1 cellular context compared by ENCODE assay signal in the genomic region with DNA sequence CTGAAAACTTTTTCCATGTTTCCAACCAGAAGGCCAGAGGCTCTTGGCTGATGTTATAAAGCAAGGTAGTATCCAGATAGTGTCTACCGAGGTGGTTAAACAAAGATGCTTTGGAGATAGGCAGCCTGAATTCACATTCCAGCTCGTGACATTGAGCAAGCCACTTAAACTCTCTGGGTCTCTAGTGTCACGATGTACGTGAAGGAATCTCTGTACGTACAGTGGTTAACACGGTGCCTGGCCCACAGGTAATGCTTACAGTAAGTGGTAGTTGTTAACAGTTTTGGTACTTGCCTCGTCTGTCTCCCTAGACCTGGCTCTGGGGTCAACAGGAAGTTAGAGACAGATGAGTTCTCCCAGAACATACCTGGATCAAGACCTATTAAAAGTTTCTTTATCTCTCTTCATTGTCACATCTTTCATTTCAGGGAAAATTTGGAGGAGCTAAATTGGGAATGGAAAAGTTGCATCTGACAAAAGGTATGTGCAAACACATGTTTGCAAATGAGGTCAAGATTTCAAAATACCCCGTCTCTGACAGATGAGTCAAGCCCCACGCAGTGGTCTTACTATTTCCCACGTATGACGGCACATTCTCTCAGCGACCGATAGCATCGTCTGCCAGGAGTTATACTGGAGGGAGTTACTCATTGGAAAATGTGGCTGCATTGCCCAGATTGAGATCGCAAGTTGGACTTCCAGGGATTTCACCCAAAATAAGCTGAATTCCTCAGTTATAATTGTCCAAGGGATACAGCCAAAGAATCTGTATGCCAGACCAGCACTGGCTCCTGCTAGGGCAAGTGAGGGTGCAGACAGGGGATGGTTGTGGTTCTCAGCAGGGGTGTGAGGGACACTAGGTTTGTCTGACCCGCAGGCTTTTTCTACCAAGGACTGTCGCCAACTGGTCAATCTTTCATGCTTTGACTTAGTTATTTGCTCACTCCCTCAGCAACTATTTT.
TF ChIP-seq lines count a peak whose summit lies in the region.

No MANE protein-coding gene starts in this region.

TF ChIP-seq in SK-N-SH treated with all-trans-retinoic acid at 6 μM for 48 hours, 23 proteins besides CTCF, POLR2A, EP300 and RAD21 (continued from another document):
- TF ChIP-seq, protein P1, sequence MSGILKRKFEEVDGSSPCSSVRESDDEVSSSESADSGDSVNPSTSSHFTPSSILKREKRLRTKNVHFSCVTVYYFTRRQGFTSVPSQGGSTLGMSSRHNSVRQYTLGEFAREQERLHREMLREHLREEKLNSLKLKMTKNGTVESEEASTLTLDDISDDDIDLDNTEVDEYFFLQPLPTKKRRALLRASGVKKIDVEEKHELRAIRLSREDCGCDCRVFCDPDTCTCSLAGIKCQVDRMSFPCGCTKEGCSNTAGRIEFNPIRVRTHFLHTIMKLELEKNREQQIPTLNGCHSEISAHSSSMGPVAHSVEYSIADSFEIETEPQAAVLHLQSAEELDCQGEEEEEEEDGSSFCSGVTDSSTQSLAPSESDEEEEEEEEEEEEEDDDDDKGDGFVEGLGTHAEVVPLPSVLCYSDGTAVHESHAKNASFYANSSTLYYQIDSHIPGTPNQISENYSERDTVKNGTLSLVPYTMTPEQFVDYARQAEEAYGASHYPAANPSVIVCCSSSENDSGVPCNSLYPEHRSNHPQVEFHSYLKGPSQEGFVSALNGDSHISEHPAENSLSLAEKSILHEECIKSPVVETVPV (CRISPR knock-in tag; IDR thresholded peaks at IDR 0.05), result no peak
- no peak for TF ChIP-seq ESRRG (CRISPR knock-in tag; IDR thresholded peaks at IDR 0.05)
- TF ChIP-seq, protein P2, sequence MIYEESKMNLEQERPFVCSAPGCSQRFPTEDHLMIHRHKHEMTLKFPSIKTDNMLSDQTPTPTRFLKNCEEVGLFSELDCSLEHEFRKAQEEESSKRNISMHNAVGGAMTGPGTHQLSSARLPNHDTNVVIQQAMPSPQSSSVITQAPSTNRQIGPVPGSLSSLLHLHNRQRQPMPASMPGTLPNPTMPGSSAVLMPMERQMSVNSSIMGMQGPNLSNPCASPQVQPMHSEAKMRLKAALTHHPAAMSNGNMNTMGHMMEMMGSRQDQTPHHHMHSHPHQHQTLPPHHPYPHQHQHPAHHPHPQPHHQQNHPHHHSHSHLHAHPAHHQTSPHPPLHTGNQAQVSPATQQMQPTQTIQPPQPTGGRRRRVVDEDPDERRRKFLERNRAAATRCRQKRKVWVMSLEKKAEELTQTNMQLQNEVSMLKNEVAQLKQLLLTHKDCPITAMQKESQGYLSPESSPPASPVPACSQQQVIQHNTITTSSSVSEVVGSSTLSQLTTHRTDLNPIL (CRISPR knock-in tag; IDR thresholded peaks at IDR 0.05; ENCODE audit: low read depth), result no peak
- TF ChIP-seq RARB (CRISPR knock-in tag; IDR thresholded peaks at IDR 0.05), result no peak
- TF ChIP-seq BACH2 (CRISPR knock-in tag; IDR thresholded peaks at IDR 0.05; ENCODE audit: borderline replicate concordance), result no peak
- TF ChIP-seq ZC3H10 (CRISPR knock-in tag; IDR thresholded peaks at IDR 0.05), result no peak
- no peak for TF ChIP-seq ARNTL (CRISPR knock-in tag; IDR thresholded peaks at IDR 0.05; ENCODE audit: borderline replicate concordance, low read depth)
- no peak for TF ChIP-seq GLIS3 (CRISPR knock-in tag; IDR thresholded peaks at IDR 0.05)
- TF ChIP-seq, protein P3, sequence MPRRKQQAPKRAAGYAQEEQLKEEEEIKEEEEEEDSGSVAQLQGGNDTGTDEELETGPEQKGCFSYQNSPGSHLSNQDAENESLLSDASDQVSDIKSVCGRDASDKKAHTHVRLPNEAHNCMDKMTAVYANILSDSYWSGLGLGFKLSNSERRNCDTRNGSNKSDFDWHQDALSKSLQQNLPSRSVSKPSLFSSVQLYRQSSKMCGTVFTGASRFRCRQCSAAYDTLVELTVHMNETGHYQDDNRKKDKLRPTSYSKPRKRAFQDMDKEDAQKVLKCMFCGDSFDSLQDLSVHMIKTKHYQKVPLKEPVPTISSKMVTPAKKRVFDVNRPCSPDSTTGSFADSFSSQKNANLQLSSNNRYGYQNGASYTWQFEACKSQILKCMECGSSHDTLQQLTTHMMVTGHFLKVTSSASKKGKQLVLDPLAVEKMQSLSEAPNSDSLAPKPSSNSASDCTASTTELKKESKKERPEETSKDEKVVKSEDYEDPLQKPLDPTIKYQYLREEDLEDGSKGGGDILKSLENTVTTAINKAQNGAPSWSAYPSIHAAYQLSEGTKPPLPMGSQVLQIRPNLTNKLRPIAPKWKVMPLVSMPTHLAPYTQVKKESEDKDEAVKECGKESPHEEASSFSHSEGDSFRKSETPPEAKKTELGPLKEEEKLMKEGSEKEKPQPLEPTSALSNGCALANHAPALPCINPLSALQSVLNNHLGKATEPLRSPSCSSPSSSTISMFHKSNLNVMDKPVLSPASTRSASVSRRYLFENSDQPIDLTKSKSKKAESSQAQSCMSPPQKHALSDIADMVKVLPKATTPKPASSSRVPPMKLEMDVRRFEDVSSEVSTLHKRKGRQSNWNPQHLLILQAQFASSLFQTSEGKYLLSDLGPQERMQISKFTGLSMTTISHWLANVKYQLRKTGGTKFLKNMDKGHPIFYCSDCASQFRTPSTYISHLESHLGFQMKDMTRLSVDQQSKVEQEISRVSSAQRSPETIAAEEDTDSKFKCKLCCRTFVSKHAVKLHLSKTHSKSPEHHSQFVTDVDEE (CRISPR knock-in tag; IDR thresholded peaks at IDR 0.05), result no peak
- TF ChIP-seq PPARA (CRISPR knock-in tag; IDR thresholded peaks at IDR 0.05; ENCODE audit: borderline replicate concordance), result no peak
- TF ChIP-seq, protein P4, sequence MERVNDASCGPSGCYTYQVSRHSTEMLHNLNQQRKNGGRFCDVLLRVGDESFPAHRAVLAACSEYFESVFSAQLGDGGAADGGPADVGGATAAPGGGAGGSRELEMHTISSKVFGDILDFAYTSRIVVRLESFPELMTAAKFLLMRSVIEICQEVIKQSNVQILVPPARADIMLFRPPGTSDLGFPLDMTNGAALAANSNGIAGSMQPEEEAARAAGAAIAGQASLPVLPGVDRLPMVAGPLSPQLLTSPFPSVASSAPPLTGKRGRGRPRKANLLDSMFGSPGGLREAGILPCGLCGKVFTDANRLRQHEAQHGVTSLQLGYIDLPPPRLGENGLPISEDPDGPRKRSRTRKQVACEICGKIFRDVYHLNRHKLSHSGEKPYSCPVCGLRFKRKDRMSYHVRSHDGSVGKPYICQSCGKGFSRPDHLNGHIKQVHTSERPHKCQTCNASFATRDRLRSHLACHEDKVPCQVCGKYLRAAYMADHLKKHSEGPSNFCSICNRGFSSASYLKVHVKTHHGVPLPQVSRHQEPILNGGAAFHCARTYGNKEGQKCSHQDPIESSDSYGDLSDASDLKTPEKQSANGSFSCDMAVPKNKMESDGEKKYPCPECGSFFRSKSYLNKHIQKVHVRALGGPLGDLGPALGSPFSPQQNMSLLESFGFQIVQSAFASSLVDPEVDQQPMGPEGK (CRISPR knock-in tag; IDR thresholded peaks at IDR 0.05; ENCODE audit: borderline replicate concordance), result no peak
- TF ChIP-seq, protein P5, sequence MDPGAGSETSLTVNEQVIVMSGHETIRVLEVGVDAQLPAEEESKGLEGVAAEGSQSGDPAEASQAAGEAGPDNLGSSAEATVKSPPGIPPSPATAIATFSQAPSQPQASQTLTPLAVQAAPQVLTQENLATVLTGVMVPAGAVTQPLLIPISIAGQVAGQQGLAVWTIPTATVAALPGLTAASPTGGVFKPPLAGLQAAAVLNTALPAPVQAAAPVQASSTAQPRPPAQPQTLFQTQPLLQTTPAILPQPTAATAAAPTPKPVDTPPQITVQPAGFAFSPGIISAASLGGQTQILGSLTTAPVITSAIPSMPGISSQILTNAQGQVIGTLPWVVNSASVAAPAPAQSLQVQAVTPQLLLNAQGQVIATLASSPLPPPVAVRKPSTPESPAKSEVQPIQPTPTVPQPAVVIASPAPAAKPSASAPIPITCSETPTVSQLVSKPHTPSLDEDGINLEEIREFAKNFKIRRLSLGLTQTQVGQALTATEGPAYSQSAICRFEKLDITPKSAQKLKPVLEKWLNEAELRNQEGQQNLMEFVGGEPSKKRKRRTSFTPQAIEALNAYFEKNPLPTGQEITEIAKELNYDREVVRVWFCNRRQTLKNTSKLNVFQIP (CRISPR knock-in tag; IDR thresholded peaks at IDR 0.05; ENCODE audit: borderline replicate concordance, low read depth), result no peak
- no peak for TF ChIP-seq TCF4 (CRISPR knock-in tag; IDR thresholded peaks at IDR 0.05; ENCODE audit: borderline replicate concordance)
- TF ChIP-seq ZNF70 (CRISPR knock-in tag; IDR thresholded peaks at IDR 0.05), result no peak
- TF ChIP-seq ZNF565 (CRISPR knock-in tag; conservative IDR thresholded peaks at IDR 0.05; ENCODE audit: low read depth), result no peak
- TF ChIP-seq ZFP3 (CRISPR knock-in tag; IDR thresholded peaks at IDR 0.05), result no peak
- no peak for TF ChIP-seq SNAI2 (CRISPR knock-in tag; IDR thresholded peaks at IDR 0.05)
- no peak for TF ChIP-seq ZFP30 (CRISPR knock-in tag; IDR thresholded peaks at IDR 0.05)
